Comparison of ENCODE assay signal across 2 cellular contexts in the genomic region with DNA sequence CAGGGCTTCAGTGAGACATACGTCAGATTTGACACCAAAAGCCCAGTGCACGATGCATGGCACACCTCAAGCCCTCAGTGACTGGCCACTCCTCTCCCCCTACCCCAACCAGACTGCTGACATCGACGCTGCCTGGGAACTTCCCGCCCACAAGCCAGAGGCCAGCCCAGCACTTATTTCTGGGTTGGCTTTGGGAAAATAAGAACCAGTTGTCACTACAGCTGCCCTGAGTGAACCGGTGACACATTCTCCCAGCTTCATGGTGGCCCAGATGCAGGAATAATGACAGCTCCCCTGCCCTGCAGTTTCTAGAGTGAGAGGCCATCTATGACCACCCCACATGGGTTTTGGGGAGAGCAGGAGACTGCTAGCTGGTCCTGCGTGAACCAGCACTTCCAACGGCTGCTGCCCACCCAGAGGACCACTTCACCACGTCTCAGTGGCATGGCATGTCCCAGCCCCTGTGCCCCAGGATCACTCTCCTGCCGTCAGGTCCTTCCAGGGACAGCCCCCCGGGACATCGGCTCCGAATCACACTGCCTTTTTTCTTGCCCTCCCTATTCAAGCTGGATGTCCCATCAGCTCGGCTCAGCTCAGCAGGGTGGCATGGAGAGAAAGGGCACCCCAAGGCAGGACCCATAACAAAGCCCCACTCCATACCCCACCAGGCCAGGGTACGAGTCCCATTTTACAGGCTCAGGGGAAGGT.
TF ChIP-seq lines count a peak whose summit lies in the region.

No MANE protein-coding gene starts in this region.

TF ChIP-seq in IMR-90, 13 proteins besides CTCF, POLR2A, EP300 and RAD21:
- TF ChIP-seq CHD1 (IDR thresholded peaks at IDR 0.05; ENCODE audit: low read depth, low read length) (no peak), ELK1 (IDR thresholded peaks at IDR 0.05; ENCODE audit: borderline replicate concordance, low read depth, low read length) (no peak), RCOR1 (IDR thresholded peaks at IDR 0.05; ENCODE audit: insufficient replicate concordance, low read length) (no peak), NFE2L2 (IDR thresholded peaks at IDR 0.05; ENCODE audit: low read depth, low read length) (no peak), MAFK (IDR thresholded peaks at IDR 0.05; ENCODE audit: low read depth, low read length) (no peak), RFX5 (IDR thresholded peaks at IDR 0.05; ENCODE audit: low read depth, low read length) (no peak), MXI1 (IDR thresholded peaks at IDR 0.05; ENCODE audit: borderline replicate concordance, low read depth, low read length) (no peak), BHLHE40 (IDR thresholded peaks at IDR 0.05; ENCODE audit: low read depth, low read length) (no peak), FOS (IDR thresholded peaks at IDR 0.05; ENCODE audit: low read depth, low read length) (no peak), MAZ (IDR thresholded peaks at IDR 0.05; ENCODE audit: borderline replicate concordance, low read depth, low read length) (no peak), SMC3 (IDR thresholded peaks at IDR 0.05; ENCODE audit: low read depth, low read length) (no peak), CEBPB (IDR thresholded peaks at IDR 0.05; ENCODE audit: low read depth, low read length) (no peak)
- TF ChIP-seq, protein P1, sequence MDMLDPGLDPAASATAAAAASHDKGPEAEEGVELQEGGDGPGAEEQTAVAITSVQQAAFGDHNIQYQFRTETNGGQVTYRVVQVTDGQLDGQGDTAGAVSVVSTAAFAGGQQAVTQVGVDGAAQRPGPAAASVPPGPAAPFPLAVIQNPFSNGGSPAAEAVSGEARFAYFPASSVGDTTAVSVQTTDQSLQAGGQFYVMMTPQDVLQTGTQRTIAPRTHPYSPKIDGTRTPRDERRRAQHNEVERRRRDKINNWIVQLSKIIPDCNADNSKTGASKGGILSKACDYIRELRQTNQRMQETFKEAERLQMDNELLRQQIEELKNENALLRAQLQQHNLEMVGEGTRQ (IDR thresholded peaks at IDR 0.05; ENCODE audit: low read depth, low read length), result no peak

TF ChIP-seq in H1, 55 proteins besides CTCF, POLR2A, EP300 and RAD21:
- TF ChIP-seq ATF3 (IDR thresholded peaks at IDR 0.05; ENCODE audit: insufficient read depth, low read depth, low read length) (no peak), POLR2AphosphoS5 (IDR thresholded peaks at IDR 0.05; ENCODE audit: low read depth, low read length) (peak; percentile 11)
